Comparison of ENCODE assay signal across 19 cellular contexts in the genomic region with DNA sequence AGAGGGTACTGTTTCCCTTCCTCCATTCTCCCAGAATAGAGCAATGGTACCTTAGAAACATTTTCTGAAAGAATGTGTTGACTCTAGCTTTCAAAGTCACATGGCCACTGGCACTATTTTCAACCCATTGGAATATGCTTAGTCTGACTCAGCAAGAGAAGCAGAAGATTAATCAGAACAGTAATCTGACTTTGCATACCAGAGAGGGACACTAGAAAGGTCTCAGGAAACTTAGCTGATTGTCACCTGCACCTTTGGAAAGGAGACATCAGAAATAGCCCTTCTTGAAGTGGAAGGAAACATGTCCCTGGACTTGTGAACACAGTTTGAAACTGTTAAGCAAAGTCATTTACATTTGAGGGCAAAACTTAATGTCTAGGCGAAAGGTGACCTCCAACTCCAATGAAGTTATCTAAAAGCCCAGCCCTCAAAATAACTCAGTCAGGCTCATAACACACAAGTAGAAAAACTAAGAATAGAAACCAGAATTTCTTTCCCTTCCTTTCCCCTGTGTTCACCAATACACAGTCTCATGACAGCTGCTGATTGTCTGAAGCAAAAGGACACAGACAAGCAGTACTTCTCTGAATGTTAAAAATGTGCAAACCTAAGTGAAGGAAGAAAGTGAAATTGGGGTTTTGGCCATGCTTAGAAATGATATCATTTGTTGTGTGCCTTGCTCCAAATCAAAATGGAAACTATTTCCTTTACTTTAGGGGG.
DNase-seq lines count a peak whose midpoint lies in the region; ATAC-seq, FAIRE-seq and TF ChIP-seq lines count a peak whose summit lies in the region.
"Had no signal": no experiment of that assay in that cellular context is flagged by ENCODE, and none has a peak within 500 bp of the region (broad histone marks: within the 10 kb centered on the region; RNA-seq: fewer than 3 reads in every experiment).

No MANE protein-coding gene starts in this region.

- ATAC-seq in GM19455 (IDR thresholded peaks at IDR 0.05; ENCODE audit: unreplicated experiment) (peak; percentile 54), HG02763 (IDR thresholded peaks at IDR 0.05; ENCODE audit: unreplicated experiment) (peak; percentile 73), GM18520 (IDR thresholded peaks at IDR 0.05; ENCODE audit: unreplicated experiment) (no peak)
- ATAC-seq: activated T-cell treated with anti-CD3 and anti-CD28 coated beads, Interleukin-2, amount 50 U/mL, for 4 hours; mucosa of descending colon; sciatic nerve had no signal

- no peaks in the 10 kb centered on the region for H3K9me3 Mint-ChIP-seq in astrocyte (ENCODE audit: unreplicated experiment)
- H3K9me3 Mint-ChIP-seq: activated naive CD8-positive, alpha-beta T cell treated with anti-CD3 and anti-CD28 coated beads, Interleukin-2, amount 10 ng/mL, durations not matched to agents 7 days and 5 days; activated T-cell treated with anti-CD3 and anti-CD28 coated beads, Interleukin-2, amount 50 U/mL, for 4 hours had no signal

- no peak overlapping the region for H2AFZ ChIP-seq in astrocyte (ENCODE audit: low read depth, low read length)

- H3K9ac ChIP-seq in astrocyte (ENCODE audit: low read length), result no peak overlapping the region

- H3K36me3 ChIP-seq in astrocyte (ENCODE audit: insufficient read depth, low read length) (no peaks in the 10 kb centered on the region), prostate gland (no peaks in the 10 kb centered on the region)
- H3K36me3 ChIP-seq: esophagus squamous epithelium, suprapubic skin had no signal

- no peak overlapping the region for H3K4me2 ChIP-seq in astrocyte (ENCODE audit: low read length)

- in situ Hi-C loops in ACHN (cut with HindIII; ENCODE audit: low pct_ligation_motif_present, low pct_unique_long_range_greater_than_20kb, low sequenced_read_pairs), result no loop called here

- FAIRE-seq in GM12891 (lab: Jason Lieb, UNC), result peak; percentile 82
- FAIRE-seq in astrocyte (lab: Jason Lieb, UNC), result peak; percentile 71
- FAIRE-seq: RCC 7860 had no signal

- H3K36me3 Mint-ChIP-seq in astrocyte (ENCODE audit: low read depth, unreplicated experiment), result no peaks in the 10 kb centered on the region
- H3K36me3 Mint-ChIP-seq: activated naive CD8-positive, alpha-beta T cell treated with anti-CD3 and anti-CD28 coated beads, Interleukin-2, amount 10 ng/mL, durations not matched to agents 7 days and 5 days had no signal

- no peak for TF ChIP-seq POLR2A in GM12891 (IDR thresholded peaks at IDR 0.05; ENCODE audit: low read depth, low read length)
- TF ChIP-seq POLR2A in prostate gland (IDR thresholded peaks at IDR 0.05), result no peak

- H3K79me2 ChIP-seq in astrocyte (ENCODE audit: insufficient read depth, low read length), result no peaks in the 10 kb centered on the region

- H4K20me1 ChIP-seq in astrocyte (ENCODE audit: insufficient read depth, low read length), result no peaks in the 10 kb centered on the region

- no peaks in the 10 kb centered on the region for H3K4me1 ChIP-seq in astrocyte (ENCODE audit: insufficient read depth, low read length)
- H3K4me1 ChIP-seq in prostate gland (replicated peaks), result no peaks in the 10 kb centered on the region
- H3K4me1 ChIP-seq: esophagus squamous epithelium, suprapubic skin had no signal

- no peak overlapping the region for H3K4me3 ChIP-seq in astrocyte (ENCODE audit: insufficient read depth, low read depth, low read length)
- H3K4me3 ChIP-seq in prostate gland, result no peak overlapping the region
- H3K4me3 ChIP-seq: esophagus squamous epithelium, mucosa of descending colon, suprapubic skin had no signal

- H3K4me3 Mint-ChIP-seq in astrocyte (ENCODE audit: unreplicated experiment), result no peak overlapping the region
- H3K4me3 Mint-ChIP-seq: activated naive CD8-positive, alpha-beta T cell treated with anti-CD3 and anti-CD28 coated beads, Interleukin-2, amount 10 ng/mL, durations not matched to agents 7 days and 5 days; activated T-cell treated with anti-CD3 and anti-CD28 coated beads, Interleukin-2, amount 50 U/mL, for 4 hours had no signal

- peaks cover 4% of the 10 kb centered on the region for H3K4me1 Mint-ChIP-seq in astrocyte (ENCODE audit: low read depth, unreplicated experiment)
- H3K4me1 Mint-ChIP-seq: activated naive CD8-positive, alpha-beta T cell treated with anti-CD3 and anti-CD28 coated beads, Interleukin-2, amount 10 ng/mL, durations not matched to agents 7 days and 5 days had no signal

- DNase-seq in GM12891 (ENCODE audit: insufficient read length, low spot score) (no peak), astrocyte (ENCODE audit: low read depth) (no peak), ACHN (no peak), prostate gland (ENCODE audit: low spot score) (no peak), RKO (ENCODE audit: low spot score) (no peak)
- DNase-seq: activated CD4-positive, alpha-beta T cell treated with anti-CD3 and anti-CD28 coated beads, Interleukin-2, amount 50 U/mL, for 4 hours; activated naive CD8-positive, alpha-beta T cell treated with anti-CD3 and anti-CD28 coated beads, Interleukin-2, amount 10 ng/mL, durations not matched to agents 7 days and 5 days; activated T-cell treated with anti-CD3 and anti-CD28 coated beads, Interleukin-2, amount 50 U/mL, for 4 hours; esophagus squamous epithelium; H7; hypothalamus; Kasumi-1; mucosa of descending colon had no signal

- H3K27ac ChIP-seq in astrocyte (ENCODE audit: low read depth, low read length) (no peak overlapping the region), prostate gland (no peak overlapping the region)
- H3K27ac ChIP-seq: esophagus squamous epithelium, suprapubic skin had no signal

- H3K27ac Mint-ChIP-seq in astrocyte (ENCODE audit: unreplicated experiment), result no peak overlapping the region
- H3K27ac Mint-ChIP-seq: activated naive CD8-positive, alpha-beta T cell treated with anti-CD3 and anti-CD28 coated beads, Interleukin-2, amount 10 ng/mL, durations not matched to agents 7 days and 5 days had no signal

- H3K27me3 ChIP-seq in astrocyte (ENCODE audit: insufficient read depth, low read length) (no peaks in the 10 kb centered on the region), prostate gland (replicated peaks; ENCODE audit: insufficient read depth) (no peaks in the 10 kb centered on the region)
- H3K27me3 ChIP-seq: esophagus squamous epithelium, suprapubic skin had no signal

- TF ChIP-seq CTCF in astrocyte (IDR thresholded peaks at IDR 0.05; ENCODE audit: insufficient read depth, low read depth, low read length) (no peak), prostate gland (IDR thresholded peaks at IDR 0.05) (no peak)

- H3K9me3 ChIP-seq in astrocyte (ENCODE audit: insufficient read depth, low read depth, low read length), result no peaks in the 10 kb centered on the region
- no peaks in the 10 kb centered on the region for H3K9me3 ChIP-seq in prostate gland
- H3K9me3 ChIP-seq: esophagus squamous epithelium, mucosa of descending colon, suprapubic skin had no signal

- no peaks in the 10 kb centered on the region for H3K27me3 Mint-ChIP-seq in astrocyte (ENCODE audit: low read depth, unreplicated experiment)
- H3K27me3 Mint-ChIP-seq: activated naive CD8-positive, alpha-beta T cell treated with anti-CD3 and anti-CD28 coated beads, Interleukin-2, amount 10 ng/mL, durations not matched to agents 7 days and 5 days had no signal

- 71% methylated on average over 1 of the region's 1 CpG for WGBS in prostate gland

- intact Hi-C loops in prostate gland (cut with DNase I), result loop anchor here (10.0 kb wide), 1 partner anchor 320 kb away; no protein-coding TSS in a partner anchor

TF ChIP-seq in GM12891, 5 proteins besides CTCF, POLR2A, EP300 and RAD21:
- TF ChIP-seq POLR2AphosphoS5 (IDR thresholded peaks at IDR 0.05; ENCODE audit: low read depth, low read length) (no peak), SPI1 (IDR thresholded peaks at IDR 0.05; ENCODE audit: low read depth, low read length) (no peak), POU2F2 (IDR thresholded peaks at IDR 0.05; ENCODE audit: low read depth, low read length) (no peak), TAF1 (IDR thresholded peaks at IDR 0.05; ENCODE audit: low read depth, low read length) (no peak)
